In the genomic region with DNA sequence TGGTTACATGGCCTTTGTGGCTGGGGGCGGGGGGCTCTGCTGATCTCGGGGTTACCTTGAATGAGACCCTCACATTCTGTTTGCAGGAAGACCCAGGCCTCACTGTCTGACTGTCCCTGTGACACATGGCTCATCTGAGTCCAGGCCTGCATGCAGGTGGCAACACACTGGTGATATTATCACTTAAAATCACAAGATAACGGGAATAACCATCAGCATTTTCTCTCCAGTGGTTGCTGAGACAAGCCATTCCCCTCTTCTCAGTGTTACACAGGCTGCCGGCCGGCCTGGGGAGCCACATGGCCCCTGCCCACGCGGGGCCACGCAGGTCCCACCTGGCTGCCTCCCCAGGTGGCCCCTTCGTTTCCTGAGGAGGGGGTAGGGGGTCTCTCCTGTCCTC, we compare ENCODE assay signal across 20 cellular contexts.
A peak's percentile ranks its signal among the peaks of the same experiment; 100 is the strongest.
DNase-seq lines count a peak whose midpoint lies in the region; ATAC-seq, FAIRE-seq and TF ChIP-seq lines count a peak whose summit lies in the region.
"Had no signal": no experiment of that assay in that cellular context is flagged by ENCODE, and none has a peak within 500 bp of the region (broad histone marks: within the 10 kb centered on the region; RNA-seq: fewer than 3 reads in every experiment).

No MANE protein-coding gene starts in this region.

- H3K23me2 ChIP-seq in H1 (ENCODE audit: low read depth, low read length), result no peaks in the 10 kb centered on the region

- DNase-seq in HCT116 (ENCODE audit: low read depth, low spot score), result no peak
- DNase-seq in SK-N-DZ (ENCODE audit: low spot score), result peak; percentile 71
- no peak for DNase-seq in H1 (ENCODE audit: low read depth in 1 of 2, low spot score in 2 of 2)
- no peak for DNase-seq in NCI-H510A treated with DMSO at 0.1 percent for 48 hours (lab: John Stamatoyannopoulos, UW)
- no peak for DNase-seq in NCI-H69 (lab: John Stamatoyannopoulos, UW)
- DNase-seq: Caco-2; CD4-positive, CD25-positive, alpha-beta regulatory T cell; CD8-positive, alpha-beta T cell; DMS153; DMS79; GDM1; H9; HFFc6 had no signal

- TF ChIP-seq POLR2A in HCT116 (IDR thresholded peaks at IDR 0.05; ENCODE audit: borderline replicate concordance, extremely low read depth, insufficient read depth, insufficient read length), result no peak
- no peak for TF ChIP-seq POLR2A in H1 (IDR thresholded peaks at IDR 0.05; ENCODE audit: control extremely low read depth in 1 of 2, low read depth in 2 of 2, low read length in 2 of 2)

- H4K5ac ChIP-seq in H1 (ENCODE audit: insufficient read length, low read depth, low read length), result no peak overlapping the region

- H4K91ac ChIP-seq in H1 (replicated peaks; ENCODE audit: insufficient read length, low read length), result no peak overlapping the region

- no peaks in the 10 kb centered on the region for H3K79me1 ChIP-seq in H1 (ENCODE audit: low read depth, low read length)

- no peak overlapping the region for H2BK5ac ChIP-seq in H1 (ENCODE audit: low read depth, low read length)

- H2BK20ac ChIP-seq in H1 (ENCODE audit: low read length), result no peak overlapping the region

- H3K9ac ChIP-seq in HCT116 (ENCODE audit: low read length) (peak overlapping the region; percentile 10; the same call in 1 of the 2 replicates), H1 (replicated peaks in 1 of 4; ENCODE audit: extremely low read depth in 1 of 4, low read depth in 3 of 4, low read length in 3 of 4) (no peak overlapping the region)
- H3K9ac ChIP-seq: BLaER1, GM23248 had no signal

- 0 out of 2 replicates have a peak overlapping the region, but pooled peaks have one; percentile 80 for H2BK12ac ChIP-seq in H1 (ENCODE audit: low read depth, low read length)

- CTCF ChIA-PET in HCT116 (lab: Charles Lee) (interaction anchor here (0.7 kb wide), 2 partner anchors 9 to 84 kb away, joined by 3 read pairs; no protein-coding TSS in a partner anchor), H1 (lab: Charles Lee; ENCODE audit: partially characterized antibody) (interaction anchor here (1.3 kb wide), 1 partner anchor 9 kb away, joined by 4 read pairs; no protein-coding TSS in a partner anchor)

- no peak overlapping the region for H2BK120ac ChIP-seq in H1 (replicated peaks; ENCODE audit: low read depth, low read length)

- H3K4me1 ChIP-seq in HCT116 (ENCODE audit: control insufficient read depth in 1 of 2, insufficient read depth in 2 of 2, low read length in 2 of 2) (peaks cover 11 to 18% of the 10 kb centered on the region in 2 experiments), H1 (replicated peaks in 1 of 4; ENCODE audit: control insufficient read depth in 3 of 4, insufficient read depth in 4 of 4, low read length in 3 of 4) (peaks cover 0 to 17% (median 3%) of the 10 kb centered on the region in 4 experiments; a peak in 4 of 7 replicates)
- H3K4me1 ChIP-seq: Caco-2 had no signal

- TF ChIP-seq RAD21 in HCT116 (IDR thresholded peaks at IDR 0.05; ENCODE audit: low read depth) (no peak), H1 (IDR thresholded peaks at IDR 0.05 in 1 of 2, conservative IDR thresholded peaks at IDR 0.05 in 1 of 2; ENCODE audit: low read depth in 2 of 2, low read length in 2 of 2) (no peak)

- ATAC-seq in HCT116, result peak; percentile 19
- ATAC-seq in HG02588 (IDR thresholded peaks at IDR 0.05; ENCODE audit: unreplicated experiment), result no peak
- ATAC-seq: CD8-positive, alpha-beta T cell; GM12878 had no signal

- peaks cover 4% of the 10 kb centered on the region; the same call in 1 of the 2 replicates for H3K27me3 ChIP-seq in HCT116 (ENCODE audit: insufficient read depth, low read length)
- H3K27me3 ChIP-seq in H1 (replicated peaks in 1 of 4; ENCODE audit: control insufficient read depth in 3 of 4, extremely low read depth in 1 of 4, insufficient read depth in 3 of 4, low read length in 3 of 4), result no peaks in the 10 kb centered on the region; a peak in 1 of 7 replicates
- H3K27me3 ChIP-seq: BLaER1 had no signal

- H3K4me3 ChIP-seq in HCT116 (replicated peaks in 1 of 2; ENCODE audit: low read depth in 1 of 2, low read length in 2 of 2) (no peak overlapping the region), H1 (ENCODE audit: extremely low read depth in 1 of 4, insufficient read depth in 2 of 4, low read depth in 3 of 4, low read length in 4 of 4) (no peak overlapping the region)
- H3K4me3 ChIP-seq: BLaER1, GM12878, GM23248 had no signal

- H3K79me2 ChIP-seq in HCT116 (ENCODE audit: insufficient read depth, low read length), result no peaks in the 10 kb centered on the region
- H3K79me2 ChIP-seq in H1 (ENCODE audit: control insufficient read depth in 1 of 2, insufficient read depth in 2 of 2, low read length in 2 of 2), result no peaks in the 10 kb centered on the region

- H2BK15ac ChIP-seq in H1 (ENCODE audit: low read length), result no peak overlapping the region

- TF ChIP-seq CTCF in HCT116 (IDR thresholded peaks at IDR 0.05 in 2 of 3, conservative IDR thresholded peaks at IDR 0.05 in 1 of 3; ENCODE audit: borderline replicate concordance in 1 of 3, insufficient read depth in 1 of 3, low read depth in 2 of 3, low read length in 2 of 3), result no peak
- TF ChIP-seq CTCF in H1 (IDR thresholded peaks at IDR 0.05; ENCODE audit: control extremely low read depth in 1 of 3, insufficient read depth in 1 of 3, low read depth in 1 of 3, low read length in 3 of 3), result no peak

- TF ChIP-seq EP300 in H1 (IDR thresholded peaks at IDR 0.05; ENCODE audit: borderline replicate concordance in 1 of 2, low read depth in 2 of 2, low read length in 2 of 2), result no peak

- FAIRE-seq in H1 (lab: Jason Lieb, UNC), result no peak
- FAIRE-seq: A204.1, GM12878, GM19239 had no signal

- H3K14ac ChIP-seq in H1 (ENCODE audit: insufficient read length), result no peak overlapping the region

- H3K27ac ChIP-seq in HCT116 (ENCODE audit: low read depth, low read length), result 0 out of 2 replicates have a peak overlapping the region, but pooled peaks have one; percentile 30
- no peak overlapping the region for H3K27ac ChIP-seq in H1 (ENCODE audit: low read depth, low read length)
- H3K27ac ChIP-seq: BLaER1, C4-2B, GM23248 had no signal

- H3K56ac ChIP-seq in H1 (replicated peaks; ENCODE audit: insufficient read length, low read depth, low read length), result no peak overlapping the region

- H3K4me2 ChIP-seq in HCT116 (ENCODE audit: low read length) (peak overlapping the region; percentile 54), H1 (ENCODE audit: insufficient read depth in 1 of 2, low read depth in 2 of 2, low read length in 2 of 2) (no peak overlapping the region)
- H3K4me2 ChIP-seq: BLaER1 had no signal

- RAD21 ChIA-PET in HCT116 (lab: Charles Lee; ENCODE audit: low non-redundant PET in 1 of 2, low total read pairs in 2 of 2, uncharacterized antibody in 2 of 2, unreplicated experiment in 2 of 2), result no interaction called here

- no TSS peak for BruUV-seq in HCT116 (replicated peaks; lab: Mats Ljungman, UMichigan)

- H4K8ac ChIP-seq in H1 (ENCODE audit: extremely low read depth, insufficient read depth, low read length), result no peak overlapping the region

- WGBS in H1 (ENCODE audit: extremely low coverage in 1 of 2, insufficient coverage in 1 of 2, insufficient read length in 1 of 2, insufficient replicate concordance in 2 of 2, low coverage in 1 of 2, low lambda C conversion rate in 2 of 2, missing lambda C conversion rate in 1 of 2), 2 experiments, result 82% methylated on average over 9 of the region's 9 CpGs; no CpG with 5 or more reads in 1 of the 2 experiments

- no peak overlapping the region for H3K4ac ChIP-seq in H1 (replicated peaks; ENCODE audit: insufficient read length, low read depth, low read length)

- no peaks in the 10 kb centered on the region for H3K9me2 ChIP-seq in HCT116 (ENCODE audit: insufficient read depth)

- no peaks in the 10 kb centered on the region for H3K9me3 ChIP-seq in HCT116 (ENCODE audit: control insufficient read depth in 1 of 2, insufficient read depth in 1 of 2, low read depth in 1 of 2, low read length in 2 of 2)
- no peaks in the 10 kb centered on the region for H3K9me3 ChIP-seq in H1 (ENCODE audit: insufficient read depth in 2 of 2, low read depth in 1 of 2, low read length in 1 of 2)
- H3K9me3 ChIP-seq: BLaER1, Caco-2 had no signal

- intact Hi-C loops in HCT116 (cut with micrococcal nuclease), result no loop called here

- H2AFZ ChIP-seq in HCT116 (ENCODE audit: low read depth, low read length, poor library complexity, severe bottlenecking), result no peak overlapping the region
- no peak overlapping the region for H2AFZ ChIP-seq in H1 (ENCODE audit: low read length)
- H2AFZ ChIP-seq: GM23248 had no signal

- no peak overlapping the region for H2AK5ac ChIP-seq in H1 (ENCODE audit: low read depth, low read length)

- no peak overlapping the region for H3K23ac ChIP-seq in H1 (ENCODE audit: insufficient read length)

- H3K18ac ChIP-seq in H1 (ENCODE audit: extremely low read depth, low read length), result no peak overlapping the region; the same call in 1 of the 2 replicates

- H4K20me1 ChIP-seq in HCT116 (ENCODE audit: insufficient read depth) (no peaks in the 10 kb centered on the region), H1 (replicated peaks in 1 of 2; ENCODE audit: control insufficient read depth in 1 of 2, insufficient read depth in 2 of 2, low read length in 2 of 2) (no peaks in the 10 kb centered on the region)
- H4K20me1 ChIP-seq: BLaER1 had no signal

- POLR2A ChIA-PET in HCT116 (lab: Charles Lee), result no interaction called here
- POLR2A ChIA-PET in H1 (lab: Charles Lee; ENCODE audit: partially characterized antibody), result no interaction called here

- H3K36me3 ChIP-seq in HCT116 (ENCODE audit: control insufficient read depth in 1 of 2, insufficient read depth in 2 of 2, low read length in 2 of 2) (no peaks in the 10 kb centered on the region), H1 (ENCODE audit: control insufficient read depth in 2 of 4, insufficient read depth in 4 of 4, low read length in 3 of 4) (no peaks in the 10 kb centered on the region)
- H3K36me3 ChIP-seq: BLaER1 had no signal

TF ChIP-seq in HCT116, 20 proteins besides CTCF, POLR2A, EP300 and RAD21 (continues in another document):
- TF ChIP-seq CEBPB (IDR thresholded peaks at IDR 0.05; ENCODE audit: low read depth), result no peak
- TF ChIP-seq SIN3A (IDR thresholded peaks at IDR 0.05; ENCODE audit: low read depth), result no peak
- TF ChIP-seq ELF1 (IDR thresholded peaks at IDR 0.05; ENCODE audit: borderline replicate concordance, low read depth), result no peak
- no peak for TF ChIP-seq MAX (IDR thresholded peaks at IDR 0.05)

TF ChIP-seq in H1, 55 proteins besides CTCF, POLR2A, EP300 and RAD21:
- TF ChIP-seq GTF2F1 (IDR thresholded peaks at IDR 0.05; ENCODE audit: borderline replicate concordance, low read depth, low read length), result no peak
- no peak for TF ChIP-seq ZNF274 (IDR thresholded peaks at IDR 0.05; ENCODE audit: borderline replicate concordance, extremely low read depth, low read length)
- no peak for TF ChIP-seq NRF1 (IDR thresholded peaks at IDR 0.05; ENCODE audit: low read depth, low read length)
